ENCODE assay signal across 16 cellular contexts in genomic region chr2:112485849-112486248, GRCh38. TPM values are rescaled to one million over a fixed set of nuclear protein-coding genes. Genes with fewer than 3 reads are reported as not detected.
DNase-seq lines count a peak whose midpoint lies in the region; ATAC-seq, FAIRE-seq and TF ChIP-seq lines count a peak whose summit lies in the region.
"Had no signal": no experiment of that assay in that cellular context is flagged by ENCODE, and none has a peak within 500 bp of the region (broad histone marks: within the 10 kb centered on the region; RNA-seq: fewer than 3 reads in every experiment).

No MANE protein-coding gene starts in this region.

- TF ChIP-seq POLR2A in K562 (conservative IDR thresholded peaks at IDR 0.05) (no peak), suprapubic skin (IDR thresholded peaks at IDR 0.05) (no peak)

- POLR2A ChIA-PET in activated CD4-positive, alpha-beta T cell treated with anti-CD3 and anti-CD28 coated beads for 36 hours (lab: Charles Lee): no interaction called here
- POLR2A ChIA-PET in K562 (lab: Yijun Ruan, JAX): interaction anchor here (0.7 to 1.2 kb wide), 2 partner anchors 227 to 364 kb away, joined by 3 read pairs; no protein-coding TSS in a partner anchor

- H3K9me3 ChIP-seq in DND-41 (ENCODE audit: insufficient read depth, low read length, severe bottlenecking) (no peaks in the 10 kb centered on the region), K562 (replicated peaks; ENCODE audit: control insufficient read depth, insufficient read depth, low read depth, low read length) (no peaks in the 10 kb centered on the region), neural cell (ENCODE audit: low read length) (no peaks in the 10 kb centered on the region), suprapubic skin (no peaks in the 10 kb centered on the region)

- H3K36me3 ChIP-seq in DND-41 (ENCODE audit: insufficient read depth, low read length) (peaks cover 49% of the 10 kb centered on the region), K562 (ENCODE audit: control insufficient read depth, insufficient read depth, low read length) (peaks cover 46% of the 10 kb centered on the region), neural cell (ENCODE audit: insufficient read depth, low read length) (peaks cover 14% of the 10 kb centered on the region), suprapubic skin (peaks cover 3% of the 10 kb centered on the region)

- ATAC-seq in activated CD4-positive, alpha-beta T cell treated with anti-CD3 and anti-CD28 coated beads for 36 hours: no peak
- ATAC-seq in DND-41 (ENCODE audit: insufficient read depth, low read depth) (no peak), K562 (no peak)
- ATAC-seq: HCT116 had no signal

- no peaks in the 10 kb centered on the region for H3K9me1 ChIP-seq in K562 (ENCODE audit: control insufficient read depth, insufficient read depth, low read length)

- H3K4me2 ChIP-seq in DND-41 (ENCODE audit: insufficient read depth, low read length) (peak overlapping the region; percentile 41; the same call in 1 of the 2 replicates), K562 (ENCODE audit: insufficient read depth, low read length) (no peak overlapping the region), neural cell (ENCODE audit: low read length) (no peak overlapping the region)
- H3K4me2 ChIP-seq: BLaER1 had no signal

- TF ChIP-seq EP300 in K562 (IDR thresholded peaks at IDR 0.05; ENCODE audit: low read length) (no peak), neural cell (conservative IDR thresholded peaks at IDR 0.05; ENCODE audit: poor library complexity, severe bottlenecking) (no peak), suprapubic skin (IDR thresholded peaks at IDR 0.05) (no peak)

- H3K4me1 ChIP-seq in DND-41 (ENCODE audit: insufficient read depth, low read length) (peaks cover 35% of the 10 kb centered on the region), K562 (replicated peaks in 1 of 2; ENCODE audit: control insufficient read depth in 2 of 2, insufficient read depth in 2 of 2, low read length in 2 of 2) (peaks cover 17 to 20% of the 10 kb centered on the region in 2 experiments; a peak in 4 of 5 replicates), suprapubic skin (peaks cover 26% of the 10 kb centered on the region)

- H3K9me2 ChIP-seq in neural cell (ENCODE audit: insufficient read depth, low read length): no peaks in the 10 kb centered on the region

- no peak for TF ChIP-seq CTCF in DND-41 (IDR thresholded peaks at IDR 0.05; ENCODE audit: borderline replicate concordance, extremely low read depth, low read length, poor library complexity, severe bottlenecking)
- no peak for TF ChIP-seq CTCF in K562 (IDR thresholded peaks at IDR 0.05 in 2 of 3, conservative IDR thresholded peaks at IDR 0.05 in 1 of 3; ENCODE audit: insufficient read depth in 2 of 3, low read depth in 1 of 3, low read length in 3 of 3)
- no peak for TF ChIP-seq CTCF in neural cell (IDR thresholded peaks at IDR 0.05; ENCODE audit: poor library complexity, severe bottlenecking)
- TF ChIP-seq CTCF in suprapubic skin (IDR thresholded peaks at IDR 0.05): no peak

- H3K27ac ChIP-seq in DND-41 (ENCODE audit: low read length): no peak overlapping the region
- H3K27ac ChIP-seq in K562 (ENCODE audit: extremely low read depth, low read depth, low read length): no peak overlapping the region
- H3K27ac ChIP-seq in neural cell (ENCODE audit: low read length): no peak overlapping the region
- H3K27ac ChIP-seq in suprapubic skin: no peak overlapping the region
- H3K27ac ChIP-seq: 22Rv1, BLaER1, HL-60 had no signal

- H3K9me3 Mint-ChIP-seq in activated CD4-positive, alpha-beta T cell treated with anti-CD3 and anti-CD28 coated beads for 36 hours (ENCODE audit: low read depth): no peaks in the 10 kb centered on the region

- no peak for TF ChIP-seq RAD21 in K562 (CRISPR knock-in tag; conservative IDR thresholded peaks at IDR 0.05 in 1 of 2, IDR thresholded peaks at IDR 0.05 in 1 of 2)
- no peak for TF ChIP-seq RAD21 in neural cell (conservative IDR thresholded peaks at IDR 0.05)

- 94% methylated on average over 6 of the region's 6 CpGs for WGBS in K562 (ENCODE audit: insufficient coverage, low coverage, missing lambda C conversion rate)
- WGBS in suprapubic skin: 97% methylated on average over 6 of the region's 6 CpGs

- H2AFZ ChIP-seq in DND-41 (ENCODE audit: low read depth, low read length) (no peak overlapping the region), K562 (ENCODE audit: low read depth, low read length) (no peak overlapping the region), neural cell (ENCODE audit: low read depth, low read length) (no peak overlapping the region)

- H3K4me1 Mint-ChIP-seq in activated CD4-positive, alpha-beta T cell treated with anti-CD3 and anti-CD28 coated beads for 36 hours: peaks cover 41% of the 10 kb centered on the region

- peaks cover 4% of the 10 kb centered on the region for H3F3A ChIP-seq in neural cell (ENCODE audit: insufficient read depth, low read length, poor library complexity, severe bottlenecking)

- no peak overlapping the region for H3K4me3 Mint-ChIP-seq in activated CD4-positive, alpha-beta T cell treated with anti-CD3 and anti-CD28 coated beads for 36 hours

- no peak for DNase-seq in activated CD4-positive, alpha-beta T cell treated with anti-CD3 and anti-CD28 coated beads for 36 hours
- no peak for DNase-seq in activated CD4-positive, alpha-beta T cell treated with anti-CD3 and anti-CD28 coated beads for 1 hour
- DNase-seq in DND-41: no peak
- DNase-seq in K562 (ENCODE audit: extremely low read depth in 1 of 4, low spot score in 3 of 4): peak in 1 of 4 experiments; percentile 1
- DNase-seq in suprapubic skin (ENCODE audit: low spot score in 2 of 2): no peak
- DNase-seq in GOT3 (lab: John Stamatoyannopoulos, UW): no peak
- DNase-seq: AML-193; CD4-positive, CD25-positive, alpha-beta regulatory T cell; DMS53 had no signal

- H4K20me1 ChIP-seq in DND-41 (ENCODE audit: insufficient read depth, low read length) (peaks cover 9% of the 10 kb centered on the region), K562 (replicated peaks; ENCODE audit: control insufficient read depth, insufficient read depth, low read length) (no peaks in the 10 kb centered on the region), neural cell (ENCODE audit: insufficient read depth) (no peaks in the 10 kb centered on the region)

- CTCF ChIA-PET in activated CD4-positive, alpha-beta T cell treated with anti-CD3 and anti-CD28 coated beads for 36 hours (lab: Charles Lee): interaction anchor here (0.8 to 1.7 kb wide), 2 partner anchors 12 to 411 kb away, joined by 3 to 4 read pairs; no protein-coding TSS in a partner anchor
- CTCF ChIA-PET in K562 (lab: Yijun Ruan, JAX; ENCODE audit: low intra/inter-chr PET ratio): no interaction called here

- no peak overlapping the region for H3K4me3 ChIP-seq in DND-41 (ENCODE audit: low read depth in 1 of 2, low read length in 2 of 2)
- H3K4me3 ChIP-seq in K562: no peak overlapping the region
- peak overlapping the region; percentile 10 for H3K4me3 ChIP-seq in neural cell (ENCODE audit: low read length)
- H3K4me3 ChIP-seq in suprapubic skin: no peak overlapping the region
- H3K4me3 ChIP-seq: BLaER1 had no signal

- BruUV-seq in K562 (replicated peaks; lab: Mats Ljungman, UMichigan): no TSS peak

- peaks cover 31% of the 10 kb centered on the region for H3K36me3 Mint-ChIP-seq in activated CD4-positive, alpha-beta T cell treated with anti-CD3 and anti-CD28 coated beads for 36 hours (ENCODE audit: low read depth)

- no peak for FAIRE-seq in K562 (lab: Jason Lieb, UNC)
- FAIRE-seq: GM18507, H54 had no signal

- intact Hi-C loops in activated CD4-positive, alpha-beta T cell treated with anti-CD3 and anti-CD28 coated beads for 36 hours (cut with DNase I, micrococcal nuclease): no loop called here
- intact Hi-C loops in K562 (cut with micrococcal nuclease): loop anchor here (10.0 kb wide), 2 partner anchors 239 to 601 kb away; partner anchors contain the start of genes ANAPC1 and NT5DC4

- no peaks in the 10 kb centered on the region for H3K27me3 ChIP-seq in DND-41 (ENCODE audit: insufficient read depth, low read length, poor library complexity)
- no peaks in the 10 kb centered on the region; a peak in 1 of 5 replicates for H3K27me3 ChIP-seq in K562 (ENCODE audit: control insufficient read depth in 2 of 2, insufficient read depth in 2 of 2, low read length in 2 of 2)
- no peaks in the 10 kb centered on the region for H3K27me3 ChIP-seq in neural cell (ENCODE audit: insufficient read depth, low read depth, low read length)
- H3K27me3 ChIP-seq in suprapubic skin: no peaks in the 10 kb centered on the region
- H3K27me3 ChIP-seq: BLaER1 had no signal

- no peaks in the 10 kb centered on the region for H3K27me3 Mint-ChIP-seq in activated CD4-positive, alpha-beta T cell treated with anti-CD3 and anti-CD28 coated beads for 36 hours

- H3K27ac Mint-ChIP-seq in activated CD4-positive, alpha-beta T cell treated with anti-CD3 and anti-CD28 coated beads for 36 hours: peak overlapping the region; percentile 40

- H3K79me2 ChIP-seq in DND-41 (ENCODE audit: insufficient read depth, low read length) (peaks cover 76% of the 10 kb centered on the region), K562 (ENCODE audit: control insufficient read depth, insufficient read depth, low read length) (peaks cover 66% of the 10 kb centered on the region), neural cell (replicated peaks; ENCODE audit: insufficient read depth, low read length) (peaks cover 45% of the 10 kb centered on the region)

- 0 out of 2 replicates have a peak overlapping the region, but pooled peaks have one; percentile 6 for H3K9ac ChIP-seq in DND-41 (ENCODE audit: low read depth, low read length)
- H3K9ac ChIP-seq in K562 (ENCODE audit: insufficient read depth in 1 of 2, low read depth in 2 of 2, low read length in 2 of 2): no peak overlapping the region
- H3K9ac ChIP-seq in neural cell (ENCODE audit: low read length): no peak overlapping the region
- H3K9ac ChIP-seq: BLaER1 had no signal

- in situ Hi-C loops in K562 (cut with MboI): loop anchor here (25.0 kb wide), 1 partner anchor 224 kb away; the partner anchor contains the start of gene ZC3H8

RNA-seq across cellular contexts. Expression of gene TTL, which starts 3.9 kb away (rescaled TPM):
- 10 to 100 TPM; 28.7 to 30.2 TPM for total RNA-seq in activated CD4-positive, alpha-beta T cell treated with anti-CD3 and anti-CD28 coated beads for 36 hours
- 55.7 and 73.0 TPM in 2 replicates for total RNA-seq in K562 (2011; cell fraction: chromatin; rRNA removed; ENCODE audit: low replicate concordance)
- total RNA-seq in K562 (2011; cell fraction: nucleolus; rRNA removed): 25.7 and 30.9 TPM in 2 replicates
- 54.3 and 81.5 TPM in 2 replicates for total RNA-seq in K562 (2011; cell fraction: nucleoplasm; rRNA removed)
- 20.7 and 26.4 TPM in 2 replicates for total RNA-seq in K562 (2014; rRNA removed)
- 54.4 and 57.4 TPM in 2 replicates for total RNA-seq in K562 (2014; rRNA removed; fragmentation: Illumina TruSeq; extraction: Trizol)
- 38.8 and 41.6 TPM in 2 replicates for total RNA-seq in K562 (2015; rRNA removed; fragmentation: Illumina TruSeq; extraction: Trizol)
- 51.4 and 53.5 TPM in 2 replicates for total RNA-seq in K562 (2021)
- polyA plus RNA-seq in K562 (2011; rRNA removed): 26.5 and 34.9 TPM in 2 replicates
- polyA plus RNA-seq in K562 (2011; cell fraction: cytosol; rRNA removed): 12.3 and 17.3 TPM in 2 replicates
- 25.6 and 32.6 TPM in 2 replicates for polyA plus RNA-seq in K562 (2011; cell fraction: nucleus; rRNA removed)
- 22.4 and 28.5 TPM in 2 replicates for polyA plus RNA-seq in K562 (2012)
- 37.9 and 41.8 TPM in 2 replicates for polyA plus RNA-seq in K562 (2014; fragmentation: Illumina TruSeq; extraction: Trizol)
- polyA plus RNA-seq in K562 (2014; fragmentation: Nextera tagmentation; extraction: Ambion mirVana): 10 to 100 TPM in 1 of 2 experiments, 1 to 10 TPM in 1; 9.4 to 11.2 TPM
- polyA plus RNA-seq in K562 (2014; rRNA removed): 23.3 and 28.6 TPM in 2 replicates
- 43.4 and 50.3 TPM in 2 replicates for polyA minus RNA-seq in K562 (2011; rRNA and poly(A)+ RNA removed)
- 22.6 and 32.4 TPM in 2 replicates for polyA minus RNA-seq in K562 (2011; cell fraction: cytosol; rRNA and poly(A)+ RNA removed)
- polyA minus RNA-seq in K562 (2011; cell fraction: nucleus; rRNA and poly(A)+ RNA removed): 15.6 and 16.8 TPM in 2 replicates
- 48.2 and 53.8 TPM in 2 replicates for polyA plus RNA-seq in neural cell
- 69.1 and 82.9 TPM in 2 replicates for polyA minus RNA-seq in neural cell
- total RNA-seq in suprapubic skin: 10 to 100 TPM; 25.9 to 43.7 (median 32.0) TPM

RNA-seq across cellular contexts. Expression of gene RGPD8, which starts 52.4 kb away (rescaled TPM):
- 1 to 10 TPM; 7.8 to 9.2 TPM for total RNA-seq in activated CD4-positive, alpha-beta T cell treated with anti-CD3 and anti-CD28 coated beads for 36 hours
- 3.3 TPM in 1 of 2 replicates, not detected in the other for total RNA-seq in K562 (2011; cell fraction: chromatin; rRNA removed; ENCODE audit: low replicate concordance)
- total RNA-seq in K562 (2011; cell fraction: nucleolus; rRNA removed): 0.13 and 0.33 TPM in 2 replicates
- total RNA-seq in K562 (2011; cell fraction: nucleoplasm; rRNA removed): 0.88 and 1.5 TPM in 2 replicates
- total RNA-seq in K562 (2014; rRNA removed) (0.14 TPM in 1 of 2 replicates, not detected in the other), K562 (2014; rRNA removed; fragmentation: Illumina TruSeq; extraction: Trizol) (0.15 and 0.26 TPM in 2 replicates), K562 (2015; rRNA removed; fragmentation: Illumina TruSeq; extraction: Trizol) (0.11 and 0.38 TPM in 2 replicates), K562 (2021) (0.45 and 0.47 TPM in 2 replicates), suprapubic skin (10 to 100 TPM; 12.1 to 69.9 (median 19.1) TPM)
- polyA plus RNA-seq in K562 (2011; rRNA removed) (0.11 and 0.17 TPM in 2 replicates), K562 (2014; fragmentation: Illumina TruSeq; extraction: Trizol) (0.04 and 0.07 TPM in 2 replicates), K562 (2014; fragmentation: Nextera tagmentation; extraction: Ambion mirVana) (under 1 TPM in 1 of 2 experiments, not detected in 1; 0.03 TPM), K562 (2014; rRNA removed) (0.07 and 0.08 TPM in 2 replicates), neural cell (6.8 and 12.0 TPM in 2 replicates)
- polyA plus RNA-seq in K562 (2011; cell fraction: cytosol; rRNA removed): 0.01 TPM in 1 of 2 replicates, not detected in the other
- 0.08 and 0.10 TPM in 2 replicates for polyA plus RNA-seq in K562 (2011; cell fraction: nucleus; rRNA removed)
- 0.10 and 0.12 TPM in 2 replicates for polyA plus RNA-seq in K562 (2012)
- 0.21 and 0.48 TPM in 2 replicates for polyA minus RNA-seq in K562 (2011; rRNA and poly(A)+ RNA removed)
- polyA minus RNA-seq in K562 (2011; cell fraction: cytosol; rRNA and poly(A)+ RNA removed): not detected in 2 replicates
- 0.22 and 0.40 TPM in 2 replicates for polyA minus RNA-seq in K562 (2011; cell fraction: nucleus; rRNA and poly(A)+ RNA removed)
- 36.5 and 37.3 TPM in 2 replicates for polyA minus RNA-seq in neural cell

RNA-seq across cellular contexts. Expression of gene POLR1B, which starts 56.4 kb away (rescaled TPM):
- 10 to 100 TPM; 47.0 to 63.3 TPM for total RNA-seq in activated CD4-positive, alpha-beta T cell treated with anti-CD3 and anti-CD28 coated beads for 36 hours
- total RNA-seq in K562 (2011; cell fraction: chromatin; rRNA removed; ENCODE audit: low replicate concordance): 74.4 and 133 TPM in 2 replicates
- total RNA-seq in K562 (2011; cell fraction: nucleolus; rRNA removed): 31.9 and 32.0 TPM in 2 replicates
- 44.6 and 47.5 TPM in 2 replicates for total RNA-seq in K562 (2011; cell fraction: nucleoplasm; rRNA removed)
- 21.2 and 27.9 TPM in 2 replicates for total RNA-seq in K562 (2014; rRNA removed)
- 47.9 and 55.1 TPM in 2 replicates for total RNA-seq in K562 (2014; rRNA removed; fragmentation: Illumina TruSeq; extraction: Trizol)
- total RNA-seq in K562 (2015; rRNA removed; fragmentation: Illumina TruSeq; extraction: Trizol): 42.3 and 46.4 TPM in 2 replicates
- total RNA-seq in K562 (2021): 53.9 and 60.8 TPM in 2 replicates
- polyA plus RNA-seq in K562 (2011; rRNA removed): 32.4 and 47.9 TPM in 2 replicates
- 26.7 and 44.0 TPM in 2 replicates for polyA plus RNA-seq in K562 (2011; cell fraction: cytosol; rRNA removed)
- 25.3 and 33.6 TPM in 2 replicates for polyA plus RNA-seq in K562 (2011; cell fraction: nucleus; rRNA removed)
- 12.2 and 23.6 TPM in 2 replicates for polyA plus RNA-seq in K562 (2012)
- 39.6 and 40.2 TPM in 2 replicates for polyA plus RNA-seq in K562 (2014; fragmentation: Illumina TruSeq; extraction: Trizol)
- polyA plus RNA-seq in K562 (2014; fragmentation: Nextera tagmentation; extraction: Ambion mirVana): 10 to 100 TPM; 19.8 to 38.6 TPM
- polyA plus RNA-seq in K562 (2014; rRNA removed): 22.8 and 24.7 TPM in 2 replicates
- 112 and 124 TPM in 2 replicates for polyA minus RNA-seq in K562 (2011; rRNA and poly(A)+ RNA removed)
- polyA minus RNA-seq in K562 (2011; cell fraction: cytosol; rRNA and poly(A)+ RNA removed): 40.5 and 66.9 TPM in 2 replicates
- 23.6 and 37.7 TPM in 2 replicates for polyA minus RNA-seq in K562 (2011; cell fraction: nucleus; rRNA and poly(A)+ RNA removed)
- 7.1 and 9.8 TPM in 2 replicates for polyA plus RNA-seq in neural cell
- polyA minus RNA-seq in neural cell: 21.2 and 22.7 TPM in 2 replicates
- total RNA-seq in suprapubic skin: 10 to 100 TPM; 21.9 to 27.9 (median 27.4) TPM
